8 cellular contexts compared by ENCODE assay signal in the genomic region with DNA sequence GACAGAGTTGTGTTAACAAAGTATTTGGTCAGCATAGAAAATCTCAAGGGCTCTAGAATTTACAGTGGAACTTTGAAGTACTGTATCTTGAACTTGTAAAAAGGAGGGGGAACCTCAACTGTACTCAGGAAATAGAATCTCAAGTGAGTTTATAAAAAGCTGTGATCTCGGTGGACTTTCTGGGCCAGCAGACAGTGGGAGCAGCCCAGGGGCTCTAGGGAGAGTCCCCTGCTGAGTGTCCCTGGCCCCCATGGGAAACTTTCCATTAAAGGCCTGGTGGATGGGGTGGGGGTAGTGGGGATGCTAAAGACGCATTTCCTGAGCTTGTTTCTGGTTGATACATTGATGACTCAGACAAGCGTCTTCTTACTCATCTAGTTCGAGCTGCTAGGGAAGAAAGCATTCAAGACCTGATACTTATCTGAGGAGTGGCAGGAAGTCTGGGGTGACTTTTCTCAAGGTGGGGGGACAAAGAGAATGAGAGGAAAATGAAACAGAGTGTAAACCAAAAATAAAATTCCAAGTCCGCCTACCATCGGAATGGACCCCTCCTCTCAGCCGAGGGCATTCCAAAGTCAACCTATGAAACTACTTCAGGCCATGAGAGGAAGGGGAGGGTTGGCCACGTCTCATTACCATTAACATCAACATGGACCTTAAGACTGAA.
DNase-seq lines count a peak whose midpoint lies in the region.

No MANE protein-coding gene starts in this region.

- DNase-seq in GM04504 (ENCODE audit: low read depth) (peak; percentile 76), H4 (ENCODE audit: low spot score) (peak; percentile 68), NCI-H226 (peak; percentile 75), activated T-helper 1 cell treated with Interleukin-2 at 50 U/mL for 16 hours (ENCODE audit: low read depth) (peak; percentile 55), hepatic stellate cell (ENCODE audit: low spot score) (peak; percentile 71), NCI-H2196 treated with DMSO at 0.1 percent for 48 hours (lab: John Stamatoyannopoulos, UW; ENCODE audit: unreplicated experiment) (no peak), DMS 273 treated with DMSO at 0.1 percent for 48 hours (lab: John Stamatoyannopoulos, UW) (no peak)
- peak; percentile 46 for DNase-seq in stimulated activated CD8-positive, alpha-beta memory T cell treated with anti-CD3 and anti-CD28 coated beads, Interleukin-4, amount 100 ng/mL, for 24 hours (ENCODE audit: low read depth)

Comparison
In these comparisons a context has a peak if more than half of its experiments do, and no peak if none do; other contexts are left out.
1. DNase-seq: peak in GM04504 (single experiment), H4 (single experiment), NCI-H226 (single experiment), activated T-helper 1 cell treated with Interleukin-2 at 50 U/mL for 16 hours (single experiment), hepatic stellate cell (single experiment) and stimulated activated CD8-positive, alpha-beta memory T cell treated with anti-CD3 and anti-CD28 coated beads, Interleukin-4, amount 100 ng/mL, for 24 hours (single experiment); none in NCI-H2196 treated with DMSO at 0.1 percent for 48 hours (single experiment) and DMS 273 treated with DMSO at 0.1 percent for 48 hours (single experiment).